Comparison of ENCODE assay signal across 8 cellular contexts in genomic region chr5:37197340-37198050, GRCh38. TPM values are rescaled to one million over a fixed set of nuclear protein-coding genes. Genes with fewer than 3 reads are reported as not detected.
DNase-seq lines count a peak whose midpoint lies in the region; ATAC-seq and TF ChIP-seq lines count a peak whose summit lies in the region.

No MANE protein-coding gene starts in this region.

- POLR2A ChIA-PET in SK-N-SH (lab: Yijun Ruan, JAX): no interaction called here

- H3K27ac ChIP-seq in SK-N-SH (ENCODE audit: low read depth in 2 of 2, low read length in 1 of 2): no peak overlapping the region

- no peaks in the 10 kb centered on the region for H4K20me1 ChIP-seq in SK-N-SH (ENCODE audit: insufficient read depth)

- no peak for TF ChIP-seq RAD21 in SK-N-SH (IDR thresholded peaks at IDR 0.05; ENCODE audit: low read length)

- H3F3A ChIP-seq in SK-N-SH (replicated peaks; ENCODE audit: insufficient read depth): peaks cover 3% of the 10 kb centered on the region

- H3K27me3 ChIP-seq in SK-N-SH (ENCODE audit: insufficient read depth): no peaks in the 10 kb centered on the region

- H3K79me2 ChIP-seq in SK-N-SH (ENCODE audit: insufficient read depth): no peaks in the 10 kb centered on the region; the same call in 1 of the 2 replicates

- CTCF ChIA-PET in SK-N-SH (lab: Yijun Ruan, JAX): interaction anchor here (1.3 kb wide), 1 partner anchor 12 kb away, joined by 3 read pairs; no protein-coding TSS in a partner anchor

- H3K9me2 ChIP-seq in SK-N-SH: no peaks in the 10 kb centered on the region

- TF ChIP-seq CTCF in SK-N-SH (IDR thresholded peaks at IDR 0.05): no peak

- WGBS in SK-N-SH (ENCODE audit: low lambda C conversion rate): 89% methylated on average over 3 of the region's 3 CpGs

- no peaks in the 10 kb centered on the region for H3K9me3 ChIP-seq in SK-N-SH

- DNase-seq in Jurkat, Clone E6-1 (ENCODE audit: low read depth, low spot score): peak; percentile 51
- DNase-seq in dermis microvascular lymphatic vessel endothelial cell (ENCODE audit: low read depth in 2 of 2): peak; percentile 33 to 40
- no peak for DNase-seq in NCI-H2107 (lab: John Stamatoyannopoulos, UW)
- no peak for DNase-seq in SK-N-SH
- no peak for DNase-seq in midbrain (lab: John Stamatoyannopoulos, UW)

- no peak overlapping the region for H3K4me2 ChIP-seq in SK-N-SH

- no peak overlapping the region for H3K9ac ChIP-seq in SK-N-SH

- no peak for TF ChIP-seq EP300 in SK-N-SH (IDR thresholded peaks at IDR 0.05; ENCODE audit: borderline replicate concordance in 1 of 2, low read depth in 1 of 2, low read length in 1 of 2)

- H3K4me3 ChIP-seq in GM08714 (ENCODE audit: low read length) (peak overlapping the region; percentile 66; the same call in 1 of the 2 replicates), SK-N-SH (ENCODE audit: low read depth in 2 of 2, low read length in 1 of 2) (no peak overlapping the region)
- no peak overlapping the region; the same call in none of the 2 replicates for H3K4me3 ChIP-seq in Jurkat, Clone E6-1 (ENCODE audit: low read length)

- peaks cover 36 to 65% of the 10 kb centered on the region in 2 experiments for H3K36me3 ChIP-seq in SK-N-SH (replicated peaks in 1 of 2; ENCODE audit: control insufficient read depth in 1 of 2, insufficient read depth in 2 of 2, low read length in 1 of 2)

- ATAC-seq in GM21526 (IDR thresholded peaks at IDR 0.05; ENCODE audit: low FRiP score, unreplicated experiment) (peak; percentile 72), GM19023 (IDR thresholded peaks at IDR 0.05; ENCODE audit: unreplicated experiment) (no peak)

- H3K4me1 ChIP-seq in SK-N-SH (ENCODE audit: control insufficient read depth in 1 of 2, insufficient read depth in 2 of 2, low read depth in 1 of 2, low read length in 1 of 2): no peaks in the 10 kb centered on the region

- H2AFZ ChIP-seq in SK-N-SH (ENCODE audit: low read depth): no peak overlapping the region

TF ChIP-seq in SK-N-SH, 30 proteins besides CTCF, POLR2A, EP300 and RAD21:
- TF ChIP-seq FOXM1 (IDR thresholded peaks at IDR 0.05; ENCODE audit: low read depth) (no peak), MEF2A (IDR thresholded peaks at IDR 0.05; ENCODE audit: borderline replicate concordance, low read depth) (no peak), ZBTB33 (IDR thresholded peaks at IDR 0.05; ENCODE audit: borderline replicate concordance, low read depth) (no peak), JUND (IDR thresholded peaks at IDR 0.05) (no peak), YY1 (IDR thresholded peaks at IDR 0.05; ENCODE audit: low read depth) (no peak), REST (IDR thresholded peaks at IDR 0.05; ENCODE audit: low read depth, low read length) (no peak), TAF1 (IDR thresholded peaks at IDR 0.05; ENCODE audit: borderline replicate concordance, low read depth, low read length) (no peak), RFX5 (IDR thresholded peaks at IDR 0.05; ENCODE audit: low read length) (no peak), USF2 (IDR thresholded peaks at IDR 0.05; ENCODE audit: borderline replicate concordance, low read depth, low read length) (no peak), POLR2AphosphoS5 (IDR thresholded peaks at IDR 0.05; ENCODE audit: low read depth, low read length) (no peak), SMC3 (IDR thresholded peaks at IDR 0.05; ENCODE audit: low read depth, low read length) (no peak), IRF3 (IDR thresholded peaks at IDR 0.05; ENCODE audit: low read depth, low read length) (no peak), ELF1 (IDR thresholded peaks at IDR 0.05) (no peak), SIN3A (IDR thresholded peaks at IDR 0.05; ENCODE audit: borderline replicate concordance, low read depth, low read length) (no peak), RXRA (IDR thresholded peaks at IDR 0.05; ENCODE audit: borderline replicate concordance, low read depth) (no peak), MAX (IDR thresholded peaks at IDR 0.05; ENCODE audit: low read depth) (no peak), FOSL2 (IDR thresholded peaks at IDR 0.05; ENCODE audit: borderline replicate concordance, low read depth) (no peak), NFIC (IDR thresholded peaks at IDR 0.05; ENCODE audit: borderline replicate concordance) (no peak), TEAD4 (IDR thresholded peaks at IDR 0.05; ENCODE audit: borderline replicate concordance, insufficient read depth) (no peak)

RNA-seq across cellular contexts. Expression of gene CPLANE1, which starts 51.7 kb away (rescaled TPM):
- polyA plus RNA-seq in Jurkat, Clone E6-1 (2012; ENCODE audit: insufficient read depth, insufficient read length): 10.8 TPM
- total RNA-seq in dermis microvascular lymphatic vessel endothelial cell: 11.1 and 11.4 TPM in 2 replicates
- 3.6 TPM in 2 replicates for polyA plus RNA-seq in SK-N-SH (2012; rRNA removed)
- 3.1 and 3.9 TPM in 2 replicates for polyA plus RNA-seq in SK-N-SH (2012; cell fraction: cytosol; rRNA removed)
- polyA plus RNA-seq in SK-N-SH (2012; cell fraction: nucleus; rRNA removed): 7.3 and 12.2 TPM in 2 replicates

Comparison
In these comparisons a context has a peak if more than half of its experiments do, and no peak if none do; other contexts are left out.
1. DNase-seq: peak in Jurkat, Clone E6-1 (single experiment) and dermis microvascular lymphatic vessel endothelial cell (2 of 2); none in NCI-H2107 (single experiment), SK-N-SH (single experiment) and midbrain (single experiment).